Comparison of ENCODE assay signal across 12 cellular contexts in the genomic region with DNA sequence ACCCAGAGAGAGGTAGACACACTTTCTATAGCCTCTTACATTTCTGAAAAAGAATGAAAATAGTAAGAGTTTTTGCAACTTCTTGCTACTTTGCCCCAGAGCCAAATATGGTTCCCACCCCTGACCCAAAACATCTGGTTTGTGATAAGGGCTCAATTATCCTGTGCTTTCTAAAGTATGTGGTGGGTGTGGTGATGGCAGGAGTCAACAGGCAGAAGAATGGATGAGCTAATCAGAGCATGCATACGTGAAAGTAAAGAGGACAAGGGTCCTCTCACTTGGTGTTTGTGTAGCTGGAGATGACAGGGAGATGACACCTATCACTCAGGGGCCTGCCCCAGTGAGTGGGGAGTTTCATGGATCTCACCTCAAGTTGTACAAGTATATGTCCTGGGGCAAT. TPM values are rescaled to one million over a fixed set of nuclear protein-coding genes. Genes with fewer than 3 reads are reported as not detected.
DNase-seq lines count a peak whose midpoint lies in the region; ATAC-seq and TF ChIP-seq lines count a peak whose summit lies in the region.
"Had no signal": no experiment of that assay in that cellular context is flagged by ENCODE, and none has a peak within 500 bp of the region (broad histone marks: within the 10 kb centered on the region; RNA-seq: fewer than 3 reads in every experiment).

No MANE protein-coding gene starts in this region.

- TF ChIP-seq EP300 in tibial nerve (IDR thresholded peaks at IDR 0.05) = no peak

- intact Hi-C loops in activated B cell treated with CpG ODN at 0.5 μM for 24 hours (cut with micrococcal nuclease) (loop anchor here (2.0 kb wide), 1 partner anchor 32 kb away; no protein-coding TSS in a partner anchor), thyroid gland (cut with DNase I) (no loop called here)

- 24% methylated on average over 1 of the region's 1 CpG for WGBS in smooth muscle cell (ENCODE audit: low lambda C conversion rate)
- WGBS in thyroid gland, 2 donors = 80 to 81% methylated on average over 1 of the region's 1 CpG
- WGBS in tibial nerve, 2 donors = 23 to 29% methylated on average over 1 of the region's 1 CpG

- POLR2A ChIA-PET in activated B cell treated with CpG ODN at 0.5 μM for 24 hours (lab: Charles Lee) = interaction anchor here (2.5 to 4.9 kb wide), 2 partner anchors 19 to 30 kb away, joined by 18 to 28 read pairs; partner anchors contain the start of gene KBTBD8
- POLR2A ChIA-PET in naive thymus-derived CD8-positive, alpha-beta T cell (lab: Charles Lee) = no interaction called here

- H4K20me1 ChIP-seq in smooth muscle cell (ENCODE audit: low read depth) = no peaks in the 10 kb centered on the region

- no peak overlapping the region for H3K27ac ChIP-seq in smooth muscle cell (ENCODE audit: low read depth)
- no peak overlapping the region for H3K27ac ChIP-seq in thyroid gland
- H3K27ac ChIP-seq in tibial nerve = no peak overlapping the region
- H3K27ac ChIP-seq: heart right ventricle had no signal

- no peaks in the 10 kb centered on the region for H3K27me3 ChIP-seq in smooth muscle cell (ENCODE audit: low read depth)
- H3K27me3 ChIP-seq in thyroid gland = no peaks in the 10 kb centered on the region
- H3K27me3 ChIP-seq in tibial nerve = no peaks in the 10 kb centered on the region
- H3K27me3 ChIP-seq: heart right ventricle had no signal

- DNase-seq in activated T-cell treated with anti-CD3 and anti-CD28 coated beads, Interleukin-2, amount 50 U/mL, for 4 hours = no peak
- DNase-seq in activated T-cell treated with anti-CD3 and anti-CD28 coated beads, Interleukin-2, amount 50 U/mL, for 24 hours = no peak
- DNase-seq in activated B cell treated with CpG ODN at 0.5 μM for 24 hours (no peak), smooth muscle cell (lab: John Stamatoyannopoulos, UW; ENCODE audit: unreplicated experiment) (no peak), thyroid gland (no peak), tibial nerve (ENCODE audit: low spot score in 2 of 2) (no peak)
- DNase-seq in naive thymus-derived CD8-positive, alpha-beta T cell = no peak
- DNase-seq: activated effector memory CD4-positive, alpha-beta T cell treated with Interleukin-2 at 50 U/mL for 16 hours; GDM1; heart right ventricle; NK-92 treated with Interleukin-12 subunit alpha and Interleukin-12 subunit beta, amount 100 ng/mL, for 24 hours had no signal

- no peaks in the 10 kb centered on the region for H3K79me2 ChIP-seq in smooth muscle cell (ENCODE audit: low read depth)

- H3K9me3 Mint-ChIP-seq in activated T-cell treated with anti-CD3 and anti-CD28 coated beads, Interleukin-2, amount 50 U/mL, for 4 hours = no peaks in the 10 kb centered on the region
- no peaks in the 10 kb centered on the region for H3K9me3 Mint-ChIP-seq in activated T-cell treated with anti-CD3 and anti-CD28 coated beads, Interleukin-2, amount 50 U/mL, for 24 hours
- H3K9me3 Mint-ChIP-seq in activated B cell treated with CpG ODN at 0.5 μM for 24 hours = no peaks in the 10 kb centered on the region
- no peaks in the 10 kb centered on the region for H3K9me3 Mint-ChIP-seq in naive thymus-derived CD8-positive, alpha-beta T cell

- H3K4me2 ChIP-seq in smooth muscle cell = peak overlapping the region; percentile 6

- H3F3A ChIP-seq in smooth muscle cell (ENCODE audit: low read depth) = no peaks in the 10 kb centered on the region

- H3K27me3 Mint-ChIP-seq in activated T-cell treated with anti-CD3 and anti-CD28 coated beads, Interleukin-2, amount 50 U/mL, for 4 hours (ENCODE audit: low read depth) = no peaks in the 10 kb centered on the region
- no peaks in the 10 kb centered on the region for H3K27me3 Mint-ChIP-seq in activated T-cell treated with anti-CD3 and anti-CD28 coated beads, Interleukin-2, amount 50 U/mL, for 24 hours
- H3K27me3 Mint-ChIP-seq in activated B cell treated with CpG ODN at 0.5 μM for 24 hours = no peaks in the 10 kb centered on the region
- peaks cover 0 to 2% (median 0%) of the 10 kb centered on the region in 5 donors for H3K27me3 Mint-ChIP-seq in naive thymus-derived CD8-positive, alpha-beta T cell

- no peak overlapping the region for H3K27ac Mint-ChIP-seq in activated T-cell treated with anti-CD3 and anti-CD28 coated beads, Interleukin-2, amount 50 U/mL, for 24 hours
- peak overlapping the region; percentile 84 for H3K27ac Mint-ChIP-seq in activated B cell treated with CpG ODN at 0.5 μM for 24 hours
- H3K27ac Mint-ChIP-seq in naive thymus-derived CD8-positive, alpha-beta T cell = peak overlapping the region in 3 of 10 donors; percentile 9 to 44 (median 18)

- TF ChIP-seq POLR2A in thyroid gland (IDR thresholded peaks at IDR 0.05) (no peak), tibial nerve (IDR thresholded peaks at IDR 0.05) (no peak)

- H3K4me3 ChIP-seq in smooth muscle cell (no peak overlapping the region), thyroid gland (replicated peaks in 1 of 3) (no peak overlapping the region), tibial nerve (no peak overlapping the region)
- H3K4me3 ChIP-seq: heart right ventricle had no signal

- H3K9me3 ChIP-seq in smooth muscle cell (replicated peaks; ENCODE audit: low read depth) (no peaks in the 10 kb centered on the region), thyroid gland (no peaks in the 10 kb centered on the region), tibial nerve (no peaks in the 10 kb centered on the region)
- H3K9me3 ChIP-seq: heart right ventricle had no signal

- no peak for TF ChIP-seq CTCF in activated B cell treated with CpG ODN at 0.5 μM for 24 hours (IDR thresholded peaks at IDR 0.05)
- TF ChIP-seq CTCF in smooth muscle cell (IDR thresholded peaks at IDR 0.05; ENCODE audit: borderline replicate concordance, insufficient read depth, poor library complexity, severe bottlenecking) = no peak
- TF ChIP-seq CTCF in thyroid gland (IDR thresholded peaks at IDR 0.05) = no peak
- no peak for TF ChIP-seq CTCF in tibial nerve (IDR thresholded peaks at IDR 0.05)

- H3K9ac ChIP-seq in smooth muscle cell (ENCODE audit: low read depth) = no peak overlapping the region

- H3K36me3 Mint-ChIP-seq in activated T-cell treated with anti-CD3 and anti-CD28 coated beads, Interleukin-2, amount 50 U/mL, for 4 hours (ENCODE audit: insufficient read depth) = peaks cover 15% of the 10 kb centered on the region
- peaks cover 18% of the 10 kb centered on the region for H3K36me3 Mint-ChIP-seq in activated T-cell treated with anti-CD3 and anti-CD28 coated beads, Interleukin-2, amount 50 U/mL, for 24 hours (ENCODE audit: low read depth)
- H3K36me3 Mint-ChIP-seq in activated B cell treated with CpG ODN at 0.5 μM for 24 hours (ENCODE audit: low read depth) = peaks cover 14% of the 10 kb centered on the region
- peaks cover 0 to 7% (median 0%) of the 10 kb centered on the region in 3 donors for H3K36me3 Mint-ChIP-seq in naive thymus-derived CD8-positive, alpha-beta T cell

- H3K4me1 ChIP-seq in smooth muscle cell (ENCODE audit: low read depth) = no peaks in the 10 kb centered on the region
- H3K4me1 ChIP-seq in thyroid gland = no peaks in the 10 kb centered on the region
- peaks cover 0 to 5% (median 0%) of the 10 kb centered on the region in 4 donors for H3K4me1 ChIP-seq in tibial nerve

- H3K4me3 Mint-ChIP-seq in activated T-cell treated with anti-CD3 and anti-CD28 coated beads, Interleukin-2, amount 50 U/mL, for 4 hours = no peak overlapping the region
- no peak overlapping the region for H3K4me3 Mint-ChIP-seq in activated T-cell treated with anti-CD3 and anti-CD28 coated beads, Interleukin-2, amount 50 U/mL, for 24 hours
- H3K4me3 Mint-ChIP-seq in activated B cell treated with CpG ODN at 0.5 μM for 24 hours = peak overlapping the region; percentile 66
- no peak overlapping the region for H3K4me3 Mint-ChIP-seq in naive thymus-derived CD8-positive, alpha-beta T cell

- CTCF ChIA-PET in activated B cell treated with CpG ODN at 0.5 μM for 24 hours (lab: Charles Lee) = interaction anchor here (0.7 to 3.0 kb wide), 2 partner anchors 45 to 96 kb away, joined by 4 to 10 read pairs; no protein-coding TSS in a partner anchor

- peak; percentile 37 to 78 for ATAC-seq in activated T-cell treated with anti-CD3 and anti-CD28 coated beads, Interleukin-2, amount 50 U/mL, for 4 hours
- ATAC-seq in HG02759 (IDR thresholded peaks at IDR 0.05; ENCODE audit: unreplicated experiment) (peak; percentile 9), activated B cell treated with CpG ODN at 0.5 μM for 24 hours (ENCODE audit: low read depth) (no peak)
- no peak for ATAC-seq in naive thymus-derived CD8-positive, alpha-beta T cell
- ATAC-seq: heart right ventricle had no signal

- H3K36me3 ChIP-seq in smooth muscle cell (ENCODE audit: low read depth) = no peaks in the 10 kb centered on the region
- no peaks in the 10 kb centered on the region for H3K36me3 ChIP-seq in thyroid gland
- H3K36me3 ChIP-seq in tibial nerve = no peaks in the 10 kb centered on the region
- H3K36me3 ChIP-seq: heart right ventricle had no signal

- H3K4me1 Mint-ChIP-seq in activated T-cell treated with anti-CD3 and anti-CD28 coated beads, Interleukin-2, amount 50 U/mL, for 4 hours (ENCODE audit: low read depth) = peaks cover 26% of the 10 kb centered on the region
- H3K4me1 Mint-ChIP-seq in activated T-cell treated with anti-CD3 and anti-CD28 coated beads, Interleukin-2, amount 50 U/mL, for 24 hours (ENCODE audit: low read depth) = peaks cover 32% of the 10 kb centered on the region
- H3K4me1 Mint-ChIP-seq in activated B cell treated with CpG ODN at 0.5 μM for 24 hours = peaks cover 61% of the 10 kb centered on the region
- H3K4me1 Mint-ChIP-seq in naive thymus-derived CD8-positive, alpha-beta T cell = peaks cover 17 to 30% (median 24%) of the 10 kb centered on the region in 4 donors

- H2AFZ ChIP-seq in smooth muscle cell (ENCODE audit: low read depth) = no peak overlapping the region

RNA-seq across cellular contexts. Expression of gene KBTBD8, which starts 19.1 kb away (rescaled TPM):
- 10 to 100 TPM; 32.1 to 47.5 (median 44.6) TPM for total RNA-seq in activated T-cell treated with anti-CD3 and anti-CD28 coated beads, Interleukin-2, amount 50 U/mL, for 4 hours
- total RNA-seq in activated B cell treated with CpG ODN at 0.5 μM for 24 hours (45.4 and 53.3 TPM in 2 replicates), smooth muscle cell (1.1 and 1.7 TPM in 2 replicates), thyroid gland (1 to 10 TPM in 2 of 4 donors, under 1 TPM in 2; 0.54 to 1.2 (median 1.00) TPM), tibial nerve (1 to 10 TPM in 1 of 4 donors, under 1 TPM in 3; under 0.01 to 4.8 (median 0.20) TPM)
- 0.40 and 1.1 TPM in 2 replicates for polyA plus RNA-seq in smooth muscle cell
- total RNA-seq in naive thymus-derived CD8-positive, alpha-beta T cell = 1 to 10 TPM; 5.1 to 5.2 TPM
- polyA plus RNA-seq in naive thymus-derived CD8-positive, alpha-beta T cell = 1 to 10 TPM in 1 of 3 donors, under 1 TPM in 2; 0.35 to 1.7 (median 0.71) TPM

Comparison
In these comparisons a context has a peak if more than half of its experiments do, and no peak if none do; other contexts are left out.
1. ATAC-seq: peak in activated T-cell treated with anti-CD3 and anti-CD28 coated beads, Interleukin-2, amount 50 U/mL, for 4 hours (2 of 2) and HG02759 (single experiment); none in activated B cell treated with CpG ODN at 0.5 μM for 24 hours (single experiment) and naive thymus-derived CD8-positive, alpha-beta T cell (0 of 2).